16 cellular contexts compared by ENCODE assay signal in genomic region chr13:99059498-99060070, GRCh38.
DNase-seq lines count a peak whose midpoint lies in the region; ATAC-seq and TF ChIP-seq lines count a peak whose summit lies in the region.
"Had no signal": no experiment of that assay in that cellular context is flagged by ENCODE, and none has a peak within 500 bp of the region (broad histone marks: within the 10 kb centered on the region; RNA-seq: fewer than 3 reads in every experiment).

No MANE protein-coding gene starts in this region.

- CTCF ChIA-PET in CD4-positive, alpha-beta T cell (lab: Charles Lee), result interaction anchor here (0.7 kb wide), 2 partner anchors 116 to 587 kb away, joined by 3 to 6 read pairs; no protein-coding TSS in a partner anchor

- no peaks in the 10 kb centered on the region for H3K36me3 ChIP-seq in brain microvascular endothelial cell (replicated peaks)
- no peaks in the 10 kb centered on the region for H3K36me3 ChIP-seq in muscle layer of colon (ENCODE audit: insufficient read depth, low read length)
- H3K36me3 ChIP-seq in prostate gland, result no peaks in the 10 kb centered on the region
- H3K36me3 ChIP-seq: BE2C had no signal

- intact Hi-C loops in CD4-positive, alpha-beta T cell (cut with DNase I, micrococcal nuclease), result no loop called here
- intact Hi-C loops in prostate gland (cut with DNase I), result no loop called here

- peaks cover 95% of the 10 kb centered on the region for H3K4me1 Mint-ChIP-seq in CD4-positive, alpha-beta T cell (ENCODE audit: low read depth)

- H3K4me3 Mint-ChIP-seq in CD4-positive, alpha-beta T cell, result no peak overlapping the region

- whole genome bisulfite sequencing in prostate gland, result 99% methylated on average over 3 of the region's 3 CpGs

- peaks cover 15% of the 10 kb centered on the region for H3K36me3 Mint-ChIP-seq in CD4-positive, alpha-beta T cell (ENCODE audit: low read depth)

- ATAC-seq in CD4-positive, alpha-beta T cell (ENCODE audit: poor library complexity), result no peak
- no peak for ATAC-seq in GM18873 (IDR thresholded peaks at IDR 0.05; ENCODE audit: low FRiP score, unreplicated experiment)
- ATAC-seq: Panc1 had no signal

- H3K9me3 ChIP-seq in CD4-positive, alpha-beta T cell (ENCODE audit: control insufficient read depth, low read length), result no peaks in the 10 kb centered on the region
- H3K9me3 ChIP-seq in muscle layer of colon (ENCODE audit: low read length) (no peaks in the 10 kb centered on the region), prostate gland (no peaks in the 10 kb centered on the region)
- H3K9me3 ChIP-seq: BE2C had no signal

- H3K27me3 Mint-ChIP-seq in CD4-positive, alpha-beta T cell, result no peaks in the 10 kb centered on the region

- H3K4me3 ChIP-seq in brain microvascular endothelial cell (ENCODE audit: low read depth, low read length) (no peak overlapping the region), muscle layer of colon (ENCODE audit: low read depth in 1 of 2, low read length in 2 of 2) (no peak overlapping the region), prostate gland (no peak overlapping the region)

- H3K27ac ChIP-seq in CD4-positive, alpha-beta T cell (ENCODE audit: low read depth, low read length), result no peak overlapping the region
- H3K27ac ChIP-seq in brain microvascular endothelial cell (no peak overlapping the region), muscle layer of colon (ENCODE audit: low read depth, low read length) (peak overlapping the region; percentile 10), prostate gland (no peak overlapping the region)

- in situ Hi-C loops in brain microvascular endothelial cell (cut with HindIII; ENCODE audit: low pct_ligation_motif_present, low sequenced_read_pairs), result no loop called here

- H3K9ac ChIP-seq in muscle layer of colon (ENCODE audit: low read length), result no peak overlapping the region

- H3K27ac Mint-ChIP-seq in CD4-positive, alpha-beta T cell, result peak overlapping the region; percentile 69

- TF ChIP-seq POLR2A in prostate gland (IDR thresholded peaks at IDR 0.05), result no peak

- H3K27me3 ChIP-seq in CD4-positive, alpha-beta T cell (ENCODE audit: control insufficient read depth, insufficient read depth, low read length), result no peaks in the 10 kb centered on the region
- H3K27me3 ChIP-seq in brain microvascular endothelial cell (replicated peaks) (no peaks in the 10 kb centered on the region), muscle layer of colon (ENCODE audit: control insufficient read depth in 1 of 2, insufficient read depth in 2 of 2, low read length in 2 of 2) (no peaks in the 10 kb centered on the region), prostate gland (replicated peaks; ENCODE audit: insufficient read depth) (no peaks in the 10 kb centered on the region)

- H3K4me1 ChIP-seq in muscle layer of colon (ENCODE audit: insufficient read depth, low read length), result peaks cover 95% of the 10 kb centered on the region
- H3K4me1 ChIP-seq in prostate gland (replicated peaks), result peaks cover 4% of the 10 kb centered on the region
- H3K4me1 ChIP-seq: BE2C had no signal

- DNase-seq in CD4-positive, alpha-beta T cell, result no peak
- DNase-seq in EH (ENCODE audit: low read depth) (peak; percentile 30), brain microvascular endothelial cell (peak; percentile 54), prostate gland (ENCODE audit: low spot score) (no peak)
- DNase-seq in stimulated activated CD4-positive, alpha-beta T cell treated with anti-CD3 and anti-CD28 coated beads, Interleukin-4, amount 100 ng/mL, for 24 hours, result no peak
- DNase-seq: BE2C, DMS153, H7, MV-4-11, NCI-H1417 treated with DMSO at 0.1 percent for 48 hours, NCI-H2029, NCI-H510A treated with DMSO at 0.1 percent for 48 hours, Right ventricle myocardium superior had no signal

- POLR2A ChIA-PET in CD4-positive, alpha-beta T cell (lab: Charles Lee), result interaction anchor here (0.9 kb wide), 1 partner anchor 13 kb away, joined by 3 read pairs; no protein-coding TSS in a partner anchor

- no peak for TF ChIP-seq CTCF in CD4-positive, alpha-beta T cell (IDR thresholded peaks at IDR 0.05)
- TF ChIP-seq CTCF in brain microvascular endothelial cell (IDR thresholded peaks at IDR 0.05; ENCODE audit: low read depth, low read length, missing control alignments), result no peak
- TF ChIP-seq CTCF in prostate gland (IDR thresholded peaks at IDR 0.05), result no peak

- no peaks in the 10 kb centered on the region for H3K9me3 Mint-ChIP-seq in CD4-positive, alpha-beta T cell

Comparison
In these comparisons a context has a peak if more than half of its experiments do, and no peak if none do; other contexts are left out.
1. DNase-seq: peak in EH (single experiment) and brain microvascular endothelial cell (single experiment); none in CD4-positive, alpha-beta T cell (0 of 10), prostate gland (single experiment) and stimulated activated CD4-positive, alpha-beta T cell treated with anti-CD3 and anti-CD28 coated beads, Interleukin-4, amount 100 ng/mL, for 24 hours (single experiment).